8 cellular contexts compared by ENCODE assay signal in genomic region chr14:51547260-51547659, GRCh38.
A peak's percentile ranks its signal among the peaks of the same experiment; 100 is the strongest.
DNase-seq lines count a peak whose midpoint lies in the region; TF ChIP-seq lines count a peak whose summit lies in the region.

No MANE protein-coding gene starts in this region.

- TF ChIP-seq CTCF in brain microvascular endothelial cell (IDR thresholded peaks at IDR 0.05; ENCODE audit: low read depth, low read length, missing control alignments) = no peak
- no peak for TF ChIP-seq CTCF in kidney epithelial cell (IDR thresholded peaks at IDR 0.05; ENCODE audit: insufficient read depth, low read length, poor library complexity, severe bottlenecking)
- TF ChIP-seq CTCF in tibial artery (IDR thresholded peaks at IDR 0.05) = no peak

- no peak overlapping the region for H3K4me3 ChIP-seq in brain microvascular endothelial cell (ENCODE audit: low read depth, low read length)
- H3K4me3 ChIP-seq in kidney epithelial cell (ENCODE audit: low read depth, low read length) = no peak overlapping the region
- H3K4me3 ChIP-seq in tibial artery = no peak overlapping the region

- no peaks in the 10 kb centered on the region for H3K27me3 ChIP-seq in brain microvascular endothelial cell (replicated peaks)
- H3K27me3 ChIP-seq in kidney epithelial cell (ENCODE audit: control insufficient read depth, insufficient read depth, low read length) = no peaks in the 10 kb centered on the region
- H3K27me3 ChIP-seq in tibial artery = no peaks in the 10 kb centered on the region

- no peaks in the 10 kb centered on the region for H3K36me3 ChIP-seq in brain microvascular endothelial cell (replicated peaks)
- H3K36me3 ChIP-seq in kidney epithelial cell (ENCODE audit: control insufficient read depth, insufficient read depth, low read length) = no peaks in the 10 kb centered on the region
- no peaks in the 10 kb centered on the region for H3K36me3 ChIP-seq in tibial artery

- no peaks in the 10 kb centered on the region for H3K9me3 ChIP-seq in tibial artery

- DNase-seq in HS-5 (ENCODE audit: low read depth) = peak; percentile 98
- DNase-seq in brain microvascular endothelial cell = peak; percentile 99
- DNase-seq in kidney epithelial cell (ENCODE audit: low read depth) = peak; percentile 97
- peak; percentile 55 to 74 for DNase-seq in tibial artery
- DNase-seq in NCI-H2107 treated with DMSO at 0.1 percent for 48 hours (lab: John Stamatoyannopoulos, UW; ENCODE audit: unreplicated experiment) = no peak
- no peak for DNase-seq in NOMO-1 (lab: John Stamatoyannopoulos, UW; ENCODE audit: unreplicated experiment in 2 of 2)
- no peak for DNase-seq in effector CD4-positive, alpha-beta T cell
- DNase-seq in SIG-M5 (lab: John Stamatoyannopoulos, UW) = no peak

- H3K27ac ChIP-seq in brain microvascular endothelial cell (peak overlapping the region; percentile 94), tibial artery (peak overlapping the region; percentile 43)

- peaks cover 0 to 16% (median 14%) of the 10 kb centered on the region in 4 donors for H3K4me1 ChIP-seq in tibial artery

- intact Hi-C loops in tibial artery (cut with DNase I; ENCODE audit: low total_unique reads) = loop anchor here (10.0 kb wide), 1 partner anchor 98 kb away; no protein-coding TSS in a partner anchor

- in situ Hi-C loops in brain microvascular endothelial cell (cut with HindIII; ENCODE audit: low pct_ligation_motif_present, low sequenced_read_pairs) = no loop called here

Comparison
In these comparisons a context has a peak if more than half of its experiments do, and no peak if none do; other contexts are left out.
1. DNase-seq: peak in HS-5 (single experiment), brain microvascular endothelial cell (single experiment), kidney epithelial cell (single experiment) and tibial artery (2 of 2); none in NCI-H2107 treated with DMSO at 0.1 percent for 48 hours (single experiment), NOMO-1 (0 of 2), effector CD4-positive, alpha-beta T cell (single experiment) and SIG-M5 (single experiment).